ENCODE assay signal across 8 cellular contexts in genomic region chr11:67271548-67272284, GRCh38. TPM values are rescaled to one million over a fixed set of nuclear protein-coding genes. Genes with fewer than 3 reads are reported as not detected.
DNase-seq lines count a peak whose midpoint lies in the region; ATAC-seq lines count a peak whose summit lies in the region.

No MANE protein-coding gene starts in this region.

- peak overlapping the region; percentile 80 for H3K27ac ChIP-seq in CD4-positive, alpha-beta memory T cell (ENCODE audit: low read depth, low read length)

- H3K4me1 Mint-ChIP-seq in CD4-positive, alpha-beta memory T cell, result peaks cover 42 to 92% (median 68%) of the 10 kb centered on the region in 4 donors
- peaks cover 64% of the 10 kb centered on the region for H3K4me1 Mint-ChIP-seq in activated naive CD8-positive, alpha-beta T cell treated with anti-CD3 and anti-CD28 coated beads, Interleukin-2, amount 10 ng/mL, durations not matched to agents 7 days and 5 days
- peaks cover 60 to 65% of the 10 kb centered on the region in 2 donors for H3K4me1 Mint-ChIP-seq in natural killer cell treated with Interleukin-12 subunit alpha and Interleukin-12 subunit beta and Interleukin-15 and Interleukin-18, amount 100 ng/mL, for 72 hours (ENCODE audit: low read depth in 2 of 2)

- POLR2A ChIA-PET in CD4-positive, alpha-beta memory T cell (lab: Charles Lee; ENCODE audit: partially characterized antibody), result interaction anchor here (0.6 to 17.3 kb wide), 19 partner anchors 9 to 213 kb away, joined by 3 to 1163 read pairs (median 5); partner anchors contain the start of genes ANKRD13D, POLD4, PPP1CA and PTPRCAP
- POLR2A ChIA-PET in activated naive CD8-positive, alpha-beta T cell treated with anti-CD3 and anti-CD28 coated beads, Interleukin-2, amount 10 ng/mL, durations not matched to agents 7 days and 5 days (lab: Charles Lee), result interaction anchor here (0.5 to 7.8 kb wide), 18 partner anchors 8 to 213 kb away, joined by 3 to 190 read pairs (median 5); partner anchors contain the start of genes ANKRD13D, PPP1CA, RAD9A and SSH3

- intact Hi-C loops in CD4-positive, alpha-beta memory T cell (cut with micrococcal nuclease), result loop anchor here (1.0 kb wide), 1 partner anchor 17 kb away; no protein-coding TSS in a partner anchor

- CTCF ChIA-PET in CD4-positive, alpha-beta memory T cell (lab: Charles Lee; ENCODE audit: partially characterized antibody), result interaction anchor here (0.7 to 7.1 kb wide), 9 partner anchors 9 to 111 kb away, joined by 3 to 54 read pairs (median 4); partner anchors contain the start of genes ANKRD13D and SSH3

- peak overlapping the region; percentile 92 to 98 (median 95) for H3K27ac Mint-ChIP-seq in CD4-positive, alpha-beta memory T cell
- H3K27ac Mint-ChIP-seq in activated naive CD8-positive, alpha-beta T cell treated with anti-CD3 and anti-CD28 coated beads, Interleukin-2, amount 10 ng/mL, durations not matched to agents 7 days and 5 days, result peak overlapping the region; percentile 96
- H3K27ac Mint-ChIP-seq in natural killer cell treated with Interleukin-12 subunit alpha and Interleukin-12 subunit beta and Interleukin-15 and Interleukin-18, amount 100 ng/mL, for 72 hours, result peak overlapping the region; percentile 99 to 100

- peak; percentile 63 to 84 (median 68) for DNase-seq in CD4-positive, alpha-beta memory T cell
- DNase-seq in NCI-H526 treated with DMSO at 0.1 percent for 48 hours (lab: John Stamatoyannopoulos, UW), result peak; percentile 42
- DNase-seq in activated naive CD8-positive, alpha-beta T cell treated with anti-CD3 and anti-CD28 coated beads, Interleukin-2, amount 10 ng/mL, durations not matched to agents 7 days and 5 days, result peak; percentile 73
- peak; percentile 94 for DNase-seq in natural killer cell treated with Interleukin-12 subunit alpha and Interleukin-12 subunit beta and Interleukin-15 and Interleukin-18, amount 100 ng/mL, for 72 hours (ENCODE audit: low spot score)
- no peak for DNase-seq in HCEC 1CT
- no peak for DNase-seq in Ammon's horn (ENCODE audit: low spot score)
- no peak for DNase-seq in AG08395 (ENCODE audit: low spot score)

- peak; percentile 18 for ATAC-seq in activated naive CD8-positive, alpha-beta T cell treated with anti-CD3 and anti-CD28 coated beads, Interleukin-2, amount 10 ng/mL, durations not matched to agents 7 days and 5 days (ENCODE audit: low read depth)
- peak; percentile 63 to 78 for ATAC-seq in natural killer cell treated with Interleukin-12 subunit alpha and Interleukin-12 subunit beta and Interleukin-15 and Interleukin-18, amount 100 ng/mL, for 72 hours
- no peak for ATAC-seq in HG03095 (IDR thresholded peaks at IDR 0.05; ENCODE audit: unreplicated experiment)

- peaks cover 33% of the 10 kb centered on the region for H3K36me3 ChIP-seq in CD4-positive, alpha-beta memory T cell (ENCODE audit: insufficient read depth, low read length)

- peak overlapping the region; percentile 92 to 98 (median 97) for H3K4me3 Mint-ChIP-seq in CD4-positive, alpha-beta memory T cell
- H3K4me3 Mint-ChIP-seq in activated naive CD8-positive, alpha-beta T cell treated with anti-CD3 and anti-CD28 coated beads, Interleukin-2, amount 10 ng/mL, durations not matched to agents 7 days and 5 days, result peak overlapping the region; percentile 96
- peak overlapping the region; percentile 99 for H3K4me3 Mint-ChIP-seq in natural killer cell treated with Interleukin-12 subunit alpha and Interleukin-12 subunit beta and Interleukin-15 and Interleukin-18, amount 100 ng/mL, for 72 hours

- no peaks in the 10 kb centered on the region for H3K9me3 Mint-ChIP-seq in CD4-positive, alpha-beta memory T cell
- H3K9me3 Mint-ChIP-seq in activated naive CD8-positive, alpha-beta T cell treated with anti-CD3 and anti-CD28 coated beads, Interleukin-2, amount 10 ng/mL, durations not matched to agents 7 days and 5 days, result no peaks in the 10 kb centered on the region
- H3K9me3 Mint-ChIP-seq in natural killer cell treated with Interleukin-12 subunit alpha and Interleukin-12 subunit beta and Interleukin-15 and Interleukin-18, amount 100 ng/mL, for 72 hours, result no peaks in the 10 kb centered on the region

- no peaks in the 10 kb centered on the region for H3K27me3 Mint-ChIP-seq in CD4-positive, alpha-beta memory T cell
- H3K27me3 Mint-ChIP-seq in activated naive CD8-positive, alpha-beta T cell treated with anti-CD3 and anti-CD28 coated beads, Interleukin-2, amount 10 ng/mL, durations not matched to agents 7 days and 5 days, result no peaks in the 10 kb centered on the region
- H3K27me3 Mint-ChIP-seq in natural killer cell treated with Interleukin-12 subunit alpha and Interleukin-12 subunit beta and Interleukin-15 and Interleukin-18, amount 100 ng/mL, for 72 hours, result no peaks in the 10 kb centered on the region

- H3K36me3 Mint-ChIP-seq in CD4-positive, alpha-beta memory T cell, result peaks cover 31 to 62% of the 10 kb centered on the region in 2 donors
- H3K36me3 Mint-ChIP-seq in activated naive CD8-positive, alpha-beta T cell treated with anti-CD3 and anti-CD28 coated beads, Interleukin-2, amount 10 ng/mL, durations not matched to agents 7 days and 5 days, result peaks cover 36% of the 10 kb centered on the region
- H3K36me3 Mint-ChIP-seq in natural killer cell treated with Interleukin-12 subunit alpha and Interleukin-12 subunit beta and Interleukin-15 and Interleukin-18, amount 100 ng/mL, for 72 hours, result peaks cover 17% of the 10 kb centered on the region

- no peaks in the 10 kb centered on the region for H3K9me3 ChIP-seq in CD4-positive, alpha-beta memory T cell (ENCODE audit: control insufficient read depth in 1 of 2, low read length in 2 of 2)

- H3K27me3 ChIP-seq in CD4-positive, alpha-beta memory T cell (ENCODE audit: insufficient read depth, low read length), result no peaks in the 10 kb centered on the region

- peaks cover 93% of the 10 kb centered on the region for H3K4me1 ChIP-seq in CD4-positive, alpha-beta memory T cell (ENCODE audit: insufficient read depth, low read length)

- H3K4me3 ChIP-seq in CD4-positive, alpha-beta memory T cell (ENCODE audit: low read length in 2 of 2), result peak overlapping the region; percentile 87 to 88

RNA-seq across cellular contexts. Expression of gene GRK2, which starts 5.4 kb away (rescaled TPM):
- total RNA-seq in CD4-positive, alpha-beta memory T cell, result 100 to 1,000 TPM; 299 to 310 TPM
- polyA plus RNA-seq in CD4-positive, alpha-beta memory T cell, result 10 to 100 TPM; 12.8 to 63.7 TPM
- 100 to 1,000 TPM; 325 to 341 TPM for total RNA-seq in activated naive CD8-positive, alpha-beta T cell treated with anti-CD3 and anti-CD28 coated beads, Interleukin-2, amount 10 ng/mL, durations not matched to agents 7 days and 5 days
- total RNA-seq in natural killer cell treated with Interleukin-12 subunit alpha and Interleukin-12 subunit beta and Interleukin-15 and Interleukin-18, amount 100 ng/mL, for 72 hours, result 100 to 1,000 TPM; 394 to 432 TPM

RNA-seq across cellular contexts. Expression of gene ANKRD13D, which starts 17.4 kb away (rescaled TPM):
- total RNA-seq in CD4-positive, alpha-beta memory T cell, result 100 to 1,000 TPM; 244 to 247 TPM
- 10 to 100 TPM; 12.0 to 31.3 TPM for polyA plus RNA-seq in CD4-positive, alpha-beta memory T cell
- 100 to 1,000 TPM; 185 to 207 TPM for total RNA-seq in activated naive CD8-positive, alpha-beta T cell treated with anti-CD3 and anti-CD28 coated beads, Interleukin-2, amount 10 ng/mL, durations not matched to agents 7 days and 5 days
- 100 to 1,000 TPM; 182 to 231 TPM for total RNA-seq in natural killer cell treated with Interleukin-12 subunit alpha and Interleukin-12 subunit beta and Interleukin-15 and Interleukin-18, amount 100 ng/mL, for 72 hours

RNA-seq across cellular contexts. Expression of gene SSH3, which starts 31.6 kb away (rescaled TPM):
- total RNA-seq in CD4-positive, alpha-beta memory T cell, result 10 to 100 TPM; 22.5 to 26.3 TPM
- 1 to 10 TPM in 1 of 2 donors, under 1 TPM in 1; 0.79 to 6.5 TPM for polyA plus RNA-seq in CD4-positive, alpha-beta memory T cell
- 10 to 100 TPM; 24.6 to 27.0 TPM for total RNA-seq in activated naive CD8-positive, alpha-beta T cell treated with anti-CD3 and anti-CD28 coated beads, Interleukin-2, amount 10 ng/mL, durations not matched to agents 7 days and 5 days
- total RNA-seq in natural killer cell treated with Interleukin-12 subunit alpha and Interleukin-12 subunit beta and Interleukin-15 and Interleukin-18, amount 100 ng/mL, for 72 hours, result 10 to 100 TPM; 19.2 to 32.3 TPM

Comparison
In these comparisons a context has a peak if more than half of its experiments do, and no peak if none do; other contexts are left out.
1. DNase-seq: peak in CD4-positive, alpha-beta memory T cell (5 of 5), NCI-H526 treated with DMSO at 0.1 percent for 48 hours (single experiment), activated naive CD8-positive, alpha-beta T cell treated with anti-CD3 and anti-CD28 coated beads, Interleukin-2, amount 10 ng/mL, durations not matched to agents 7 days and 5 days (single experiment) and natural killer cell treated with Interleukin-12 subunit alpha and Interleukin-12 subunit beta and Interleukin-15 and Interleukin-18, amount 100 ng/mL, for 72 hours (single experiment); none in HCEC 1CT (single experiment), Ammon's horn (single experiment) and AG08395 (single experiment).
2. Peak in every context shown above with its lines, with median percentiles within 50 percentile points of each other: H3K27ac Mint-ChIP-seq and H3K4me3 Mint-ChIP-seq.